10 cellular contexts compared by ENCODE assay signal in the genomic region with DNA sequence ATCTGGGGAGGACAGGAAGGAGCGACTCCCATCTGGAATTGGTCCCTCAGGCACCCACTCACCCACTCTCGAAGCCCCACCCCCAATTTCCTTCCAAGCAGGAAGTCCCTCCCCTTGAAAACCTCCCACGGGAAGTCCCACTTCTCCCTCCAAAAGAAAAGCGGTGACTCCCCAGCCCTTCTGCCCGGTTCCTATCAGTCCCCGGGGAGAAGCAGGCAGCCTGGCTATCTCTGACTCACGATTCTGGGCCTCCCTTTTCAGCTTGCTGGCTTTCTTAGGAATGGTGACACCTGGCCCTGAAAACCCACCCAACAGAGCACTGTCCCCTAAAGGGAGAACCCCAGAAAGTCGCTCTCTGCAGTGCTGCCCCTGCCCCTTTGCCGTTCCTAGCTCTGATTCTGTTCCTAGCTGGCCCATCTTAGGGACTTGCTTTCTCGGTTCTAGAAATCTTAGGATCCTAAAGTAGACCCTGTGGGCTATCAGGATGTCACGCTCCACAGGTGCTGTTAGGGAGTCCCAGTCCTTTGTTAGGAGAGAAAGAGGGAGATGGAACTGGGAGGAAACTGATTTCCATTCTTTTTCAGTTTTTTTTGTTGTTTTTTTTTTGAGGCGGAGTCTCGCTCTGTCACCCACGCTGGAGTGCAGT. TPM values are rescaled to one million over a fixed set of nuclear protein-coding genes. Genes with fewer than 3 reads are reported as not detected.
DNase-seq lines count a peak whose midpoint lies in the region; ATAC-seq, FAIRE-seq and TF ChIP-seq lines count a peak whose summit lies in the region.
"Had no signal": no experiment of that assay in that cellular context is flagged by ENCODE, and none has a peak within 500 bp of the region (broad histone marks: within the 10 kb centered on the region; RNA-seq: fewer than 3 reads in every experiment).

No MANE protein-coding gene starts in this region.

- CTCF ChIA-PET in A549 (lab: Yijun Ruan, JAX) = interaction anchor here (1.5 to 6.5 kb wide), 3 partner anchors 10 to 92 kb away, joined by 6 to 44 read pairs (median 26); partner anchors contain the start of gene NYAP1

- no peaks in the 10 kb centered on the region for H3K27me3 ChIP-seq in H7 (ENCODE audit: control insufficient read depth, insufficient read depth, low read length)
- no peaks in the 10 kb centered on the region for H3K27me3 ChIP-seq in mesenchymal stem cell (ENCODE audit: control insufficient read depth in 1 of 2, insufficient read depth in 1 of 2, low read length in 2 of 2)
- H3K27me3 ChIP-seq: body of pancreas had no signal

- H3K27ac ChIP-seq in A549 = peak overlapping the region in 1 of 2 experiments; percentile 20; a peak in 1 of 6 replicates
- H3K27ac ChIP-seq in mesenchymal stem cell (ENCODE audit: low read length, poor library complexity, severe bottlenecking) = no peak overlapping the region
- H3K27ac ChIP-seq: psoas muscle had no signal

- H2BK12ac ChIP-seq in mesenchymal stem cell (ENCODE audit: low read length in 2 of 2) = no peak overlapping the region

- H2AK5ac ChIP-seq in mesenchymal stem cell (ENCODE audit: low read length, severe bottlenecking) = no peak overlapping the region

- DNase-seq in A549 (ENCODE audit: low read depth in 1 of 2, low spot score in 1 of 2) (no peak), H7 (peak; percentile 56), mesenchymal stem cell (peak; percentile 53), lower leg skin (ENCODE audit: low spot score in 2 of 2) (no peak), G401 (ENCODE audit: low spot score) (no peak), RPMI8226 (no peak)

- no peak for TF ChIP-seq RAD21 in A549 (conservative IDR thresholded peaks at IDR 0.05 in 1 of 2, IDR thresholded peaks at IDR 0.05 in 1 of 2)

- no peaks in the 10 kb centered on the region for H3K9me3 ChIP-seq in A549
- no peaks in the 10 kb centered on the region for H3K9me3 ChIP-seq in mesenchymal stem cell (ENCODE audit: control insufficient read depth, low read length)
- H3K9me3 ChIP-seq: body of pancreas, psoas muscle had no signal

- H3K4me1 ChIP-seq in A549 (peaks cover 28% of the 10 kb centered on the region), mesenchymal stem cell (ENCODE audit: control insufficient read depth, insufficient read depth, low read depth, low read length) (peaks cover 32% of the 10 kb centered on the region)

- intact Hi-C loops in lower leg skin (cut with DNase I; ENCODE audit: low total_unique reads) = no loop called here

- peak overlapping the region in 1 of 5 experiments; percentile 46 for H3K4me3 Mint-ChIP-seq in brain

- H3K4me2 ChIP-seq in A549 (0 out of 3 replicates have a peak overlapping the region, but pooled peaks have one; percentile 2), mesenchymal stem cell (ENCODE audit: low read length, poor library complexity, severe bottlenecking) (no peak overlapping the region)

- H3K36me3 ChIP-seq in H7 (replicated peaks; ENCODE audit: control insufficient read depth, insufficient read depth, low read length) (no peaks in the 10 kb centered on the region; the same call in none of the 2 replicates), mesenchymal stem cell (ENCODE audit: control insufficient read depth in 1 of 2, insufficient read depth in 2 of 2, low read depth in 1 of 2, low read length in 2 of 2) (peaks cover 55 to 72% of the 10 kb centered on the region in 2 experiments)

- no peak overlapping the region for H2BK120ac ChIP-seq in mesenchymal stem cell (ENCODE audit: low read depth, low read length)

- H2BK5ac ChIP-seq in mesenchymal stem cell (ENCODE audit: low read depth, low read length, poor library complexity, severe bottlenecking) = no peak overlapping the region

- no peak for TF ChIP-seq EP300 in A549 (IDR thresholded peaks at IDR 0.05)

- peaks cover 37% of the 10 kb centered on the region for H3K79me1 ChIP-seq in mesenchymal stem cell (replicated peaks; ENCODE audit: low read length, poor library complexity, severe bottlenecking)

- H3K4me1 Mint-ChIP-seq in brain = peaks cover 33% of the 10 kb centered on the region

- in situ Hi-C loops in G401 (cut with HindIII; ENCODE audit: low sequenced_read_pairs) = no loop called here

- TF ChIP-seq CTCF in A549 (IDR thresholded peaks at IDR 0.05) = no peak
- no peak for TF ChIP-seq CTCF in brain (conservative IDR thresholded peaks at IDR 0.05)
- TF ChIP-seq CTCF in lower leg skin (IDR thresholded peaks at IDR 0.05) = no peak

- POLR2A ChIA-PET in A549 (lab: Yijun Ruan, JAX) = interaction anchor here (0.6 to 1.1 kb wide), 2 partner anchors 113 kb away, joined by 3 read pairs; partner anchors contain the start of genes FBXO24 and LRCH4

- peak overlapping the region; percentile 8 for H4K8ac ChIP-seq in mesenchymal stem cell (ENCODE audit: low read length)

- H3K4me3 ChIP-seq in A549 (no peak overlapping the region), H7 (ENCODE audit: insufficient read depth, low read depth, low read length) (no peak overlapping the region), mesenchymal stem cell (ENCODE audit: insufficient read depth in 1 of 2, low read depth in 1 of 2, low read length in 2 of 2) (peak overlapping the region in 1 of 2 experiments; percentile 7), lower leg skin (ENCODE audit: low read depth, poor library complexity, severe bottlenecking) (no peak overlapping the region)
- H3K4me3 ChIP-seq: body of pancreas, psoas muscle had no signal

- 62% methylated on average over 14 of the region's 14 CpGs for WGBS in A549 (ENCODE audit: missing lambda C conversion rate)
- WGBS in mesenchymal stem cell = 62% methylated on average over 14 of the region's 14 CpGs
- 38 to 48% methylated on average over 14 of the region's 14 CpGs for WGBS in lower leg skin, 2 donors

- peaks cover 4% of the 10 kb centered on the region for H3K36me3 Mint-ChIP-seq in brain

- peak overlapping the region in 4 of 5 experiments; percentile 51 to 69 (median 62) for H3K27ac Mint-ChIP-seq in brain

- no peak overlapping the region for H2AFZ ChIP-seq in mesenchymal stem cell (ENCODE audit: low read depth, low read length)

- H3K4ac ChIP-seq in mesenchymal stem cell (ENCODE audit: low read depth in 1 of 2, low read length in 2 of 2) = no peak overlapping the region

- H3K9me3 Mint-ChIP-seq in brain = no peaks in the 10 kb centered on the region

- H3K27me3 Mint-ChIP-seq in brain = no peaks in the 10 kb centered on the region

- H3K14ac ChIP-seq in mesenchymal stem cell (ENCODE audit: low read length in 2 of 2) = peak overlapping the region in 1 of 2 experiments; percentile 48

- no peak overlapping the region for H3K18ac ChIP-seq in mesenchymal stem cell (ENCODE audit: low read depth in 1 of 2, low read length in 2 of 2)

- no peak overlapping the region for H3K23ac ChIP-seq in mesenchymal stem cell (ENCODE audit: low read length in 2 of 2)

- no peak for FAIRE-seq in A549 (lab: Jason Lieb, UNC)

- peak overlapping the region; percentile 51 for H3K9ac ChIP-seq in mesenchymal stem cell (ENCODE audit: low read length)

- H2BK15ac ChIP-seq in mesenchymal stem cell (ENCODE audit: low read depth, poor library complexity, severe bottlenecking) = no peak overlapping the region

- no peak overlapping the region for H4K91ac ChIP-seq in mesenchymal stem cell (ENCODE audit: low read length)

- ATAC-seq in A549 (no peak), GM18505 (IDR thresholded peaks at IDR 0.05; ENCODE audit: unreplicated experiment) (no peak)
- ATAC-seq: body of pancreas, psoas muscle had no signal

- TF ChIP-seq POLR2A in A549 (IDR thresholded peaks at IDR 0.05; ENCODE audit: low read length) = no peak
- no peak for TF ChIP-seq POLR2A in GM18505 (IDR thresholded peaks at IDR 0.05; ENCODE audit: borderline replicate concordance, extremely low read depth, insufficient read depth, insufficient read length)
- TF ChIP-seq POLR2A in lower leg skin (IDR thresholded peaks at IDR 0.05) = no peak

RNA-seq across cellular contexts. Expression of gene TSC22D4, which starts 6.0 kb away (rescaled TPM):
- 6.2 and 7.9 TPM in 2 replicates for polyA plus RNA-seq in A549 (2011; rRNA removed)
- polyA plus RNA-seq in A549 (2012; cell fraction: cytosol; rRNA removed) = 15.5 and 22.6 TPM in 2 replicates
- polyA plus RNA-seq in A549 (2012; cell fraction: nucleus; rRNA removed) = 26.1 and 31.1 TPM in 2 replicates
- polyA plus RNA-seq in A549 (2017; fragmentation: RNase III; extraction: RNeasy Plus Mini Kit Qiagen cat#74134 plus additional on column Dnase treatment) = 20.7 to 28.9 TPM (median 28.3 TPM) in 3 replicates
- 6.5 and 8.2 TPM in 2 replicates for polyA minus RNA-seq in A549 (2011; rRNA and poly(A)+ RNA removed)
- total RNA-seq in H7 (2014; rRNA removed; shearing (Covaris generic)) = 31.5 and 35.8 TPM in 2 replicates
- 383 TPM for polyA plus RNA-seq in brain (ENCODE audit: insufficient read depth, low read depth, low replicate concordance)
- 47.5 TPM for polyA plus RNA-seq in mesenchymal stem cell (2013, experiment 1 of 2)
- polyA plus RNA-seq in mesenchymal stem cell (2013, experiment 2 of 2) = 47.0 TPM
- total RNA-seq in lower leg skin = 10 to 100 TPM; 57.3 to 97.7 (median 68.0) TPM
- 80.1 and 118 TPM in 2 replicates for total RNA-seq in G401 (2014; rRNA removed; shearing (Covaris generic))

RNA-seq across cellular contexts. Expression of gene SPACDR, which starts 8.9 kb away (rescaled TPM):
- polyA plus RNA-seq in A549 (2011; rRNA removed) (0.17 and 0.40 TPM in 2 replicates), A549 (2017; fragmentation: RNase III; extraction: RNeasy Plus Mini Kit Qiagen cat#74134 plus additional on column Dnase treatment) (0.33 to 0.39 TPM (median 0.34 TPM) in 3 replicates), brain (ENCODE audit: insufficient read depth, low read depth, low replicate concordance) (1.6 TPM)
- polyA plus RNA-seq in A549 (2012; cell fraction: cytosol; rRNA removed) = 0.49 and 0.54 TPM in 2 replicates
- 0.62 and 0.92 TPM in 2 replicates for polyA plus RNA-seq in A549 (2012; cell fraction: nucleus; rRNA removed)
- not detected in 2 replicates for polyA minus RNA-seq in A549 (2011; rRNA and poly(A)+ RNA removed)
- 0.11 and 1.1 TPM in 2 replicates for total RNA-seq in H7 (2014; rRNA removed; shearing (Covaris generic))
- polyA plus RNA-seq in mesenchymal stem cell (2013, experiment 1 of 2) = 0.47 TPM
- 0.56 TPM for polyA plus RNA-seq in mesenchymal stem cell (2013, experiment 2 of 2)
- 1 to 10 TPM in 1 of 4 donors, under 1 TPM in 1, not detected in 2; 0.26 to 1.5 TPM for total RNA-seq in lower leg skin
- total RNA-seq in G401 (2014; rRNA removed; shearing (Covaris generic)) = not detected in 2 replicates
- total RNA-seq: psoas muscle had no signal

RNA-seq across cellular contexts. Expression of gene NYAP1, which starts 10.8 kb away (rescaled TPM):
- polyA plus RNA-seq in A549 (2011; rRNA removed) (0.32 and 0.47 TPM in 2 replicates), A549 (2017; fragmentation: RNase III; extraction: RNeasy Plus Mini Kit Qiagen cat#74134 plus additional on column Dnase treatment) (1.5 to 3.7 TPM (median 3.1 TPM) in 3 replicates), brain (ENCODE audit: insufficient read depth, low read depth, low replicate concordance) (20.8 TPM)
- 0.70 and 0.96 TPM in 2 replicates for polyA plus RNA-seq in A549 (2012; cell fraction: cytosol; rRNA removed)
- 1.6 and 1.9 TPM in 2 replicates for polyA plus RNA-seq in A549 (2012; cell fraction: nucleus; rRNA removed)
- polyA minus RNA-seq in A549 (2011; rRNA and poly(A)+ RNA removed) = 0.12 and 0.24 TPM in 2 replicates
- 4.0 and 5.5 TPM in 2 replicates for total RNA-seq in H7 (2014; rRNA removed; shearing (Covaris generic))
- 0.57 TPM for polyA plus RNA-seq in mesenchymal stem cell (2013, experiment 1 of 2)
- polyA plus RNA-seq in mesenchymal stem cell (2013, experiment 2 of 2) = 0.58 TPM
- total RNA-seq in lower leg skin = 1 to 10 TPM in 3 of 4 donors, under 1 TPM in 1; 0.39 to 2.1 (median 1.5) TPM
- total RNA-seq in G401 (2014; rRNA removed; shearing (Covaris generic)) = 17.3 and 23.0 TPM in 2 replicates

RNA-seq across cellular contexts. Expression of gene PPP1R35, which starts 36.7 kb away (rescaled TPM):
- polyA plus RNA-seq in A549 (2011; rRNA removed) (15.2 and 15.7 TPM in 2 replicates), A549 (2017; fragmentation: RNase III; extraction: RNeasy Plus Mini Kit Qiagen cat#74134 plus additional on column Dnase treatment) (29.9 to 33.0 TPM (median 31.6 TPM) in 3 replicates), brain (ENCODE audit: insufficient read depth, low read depth, low replicate concordance) (34.4 TPM)
- 66.3 and 69.9 TPM in 2 replicates for polyA plus RNA-seq in A549 (2012; cell fraction: cytosol; rRNA removed)
- polyA plus RNA-seq in A549 (2012; cell fraction: nucleus; rRNA removed) = 103 and 122 TPM in 2 replicates
- 9.5 and 10.7 TPM in 2 replicates for polyA minus RNA-seq in A549 (2011; rRNA and poly(A)+ RNA removed)
- 96.6 and 97.8 TPM in 2 replicates for total RNA-seq in H7 (2014; rRNA removed; shearing (Covaris generic))
- 45.2 TPM for polyA plus RNA-seq in mesenchymal stem cell (2013, experiment 1 of 2)
- polyA plus RNA-seq in mesenchymal stem cell (2013, experiment 2 of 2) = 47.7 TPM
- total RNA-seq in lower leg skin = 10 to 100 TPM; 26.3 to 63.2 (median 46.6) TPM
- total RNA-seq in G401 (2014; rRNA removed; shearing (Covaris generic)) = 56.1 and 59.4 TPM in 2 replicates

RNA-seq across cellular contexts. Expression of gene MEPCE, which starts 43.3 kb away (rescaled TPM):
- polyA plus RNA-seq in A549 (2011; rRNA removed) (10.0 and 13.1 TPM in 2 replicates), A549 (2017; fragmentation: RNase III; extraction: RNeasy Plus Mini Kit Qiagen cat#74134 plus additional on column Dnase treatment) (36.7 to 38.4 TPM (median 38.2 TPM) in 3 replicates), brain (ENCODE audit: insufficient read depth, low read depth, low replicate concordance) (57.4 TPM)
- 19.7 and 25.3 TPM in 2 replicates for polyA plus RNA-seq in A549 (2012; cell fraction: cytosol; rRNA removed)
- polyA plus RNA-seq in A549 (2012; cell fraction: nucleus; rRNA removed) = 30.0 and 34.0 TPM in 2 replicates
- 22.3 and 25.4 TPM in 2 replicates for polyA minus RNA-seq in A549 (2011; rRNA and poly(A)+ RNA removed)
- total RNA-seq in H7 (2014; rRNA removed; shearing (Covaris generic)) = 47.1 and 50.5 TPM in 2 replicates
- 17.9 TPM for polyA plus RNA-seq in mesenchymal stem cell (2013, experiment 1 of 2)
- 17.3 TPM for polyA plus RNA-seq in mesenchymal stem cell (2013, experiment 2 of 2)
- total RNA-seq in lower leg skin = 10 to 100 TPM; 26.1 to 54.4 (median 37.4) TPM
- total RNA-seq in G401 (2014; rRNA removed; shearing (Covaris generic)) = 42.5 and 57.7 TPM in 2 replicates

Comparison
In these comparisons a context has a peak if more than half of its experiments do, and no peak if none do; other contexts are left out.
1. DNase-seq: peak in H7 (single experiment) and mesenchymal stem cell (single experiment); none in A549 (0 of 2), lower leg skin (0 of 2), G401 (single experiment) and RPMI8226 (single experiment).